ENCODE assay signal across 8 cellular contexts in genomic region chr3:15305366-15305844, GRCh38. TPM values are rescaled to one million over a fixed set of nuclear protein-coding genes. Genes with fewer than 3 reads are reported as not detected.
DNase-seq lines count a peak whose midpoint lies in the region; ATAC-seq, FAIRE-seq and TF ChIP-seq lines count a peak whose summit lies in the region.

No MANE protein-coding gene starts in this region.

- POLR2A ChIA-PET in CD8-positive, alpha-beta memory T cell (lab: Charles Lee) = no interaction called here
- POLR2A ChIA-PET in MCF 10A (lab: Yijun Ruan, JAX) = interaction anchor here (1.4 kb wide), 1 partner anchor 18 kb away, joined by 3 read pairs; no protein-coding TSS in a partner anchor

- no peak overlapping the region for H3K4me3 ChIP-seq in CD8-positive, alpha-beta memory T cell (ENCODE audit: low read length)
- H3K4me3 ChIP-seq in mucosa of descending colon = no peak overlapping the region

- FAIRE-seq in GM12891 (lab: Jason Lieb, UNC) = no peak

- peak overlapping the region in 5 of 8 donors; percentile 2 to 83 (median 53) for H3K27ac Mint-ChIP-seq in CD8-positive, alpha-beta memory T cell
- H3K27ac Mint-ChIP-seq in MCF 10A (ENCODE audit: low read depth, unreplicated experiment) = no peak overlapping the region

- no peak overlapping the region for H3K27ac ChIP-seq in CD8-positive, alpha-beta memory T cell (ENCODE audit: low read depth, low read length)

- no peak for TF ChIP-seq POLR2A in GM12891 (IDR thresholded peaks at IDR 0.05; ENCODE audit: low read depth, low read length)

- H3K27me3 Mint-ChIP-seq in CD8-positive, alpha-beta memory T cell = no peaks in the 10 kb centered on the region
- H3K27me3 Mint-ChIP-seq in MCF 10A (ENCODE audit: insufficient read depth, unreplicated experiment) = no peaks in the 10 kb centered on the region

- peaks cover 26% of the 10 kb centered on the region for H3K36me3 ChIP-seq in CD8-positive, alpha-beta memory T cell (ENCODE audit: insufficient read depth, low read length)
- no peaks in the 10 kb centered on the region for H3K36me3 ChIP-seq in mucosa of descending colon (ENCODE audit: low read depth)

- BruUV-seq in MCF 10A (replicated peaks; lab: Mats Ljungman, UMichigan) = no TSS peak

- H3K4me1 Mint-ChIP-seq in CD8-positive, alpha-beta memory T cell = peaks cover 70 to 85% (median 84%) of the 10 kb centered on the region in 3 donors
- peaks cover 14% of the 10 kb centered on the region for H3K4me1 Mint-ChIP-seq in MCF 10A (ENCODE audit: insufficient read depth, unreplicated experiment)

- peak in 1 of 5 donors; percentile 47 for DNase-seq in CD8-positive, alpha-beta memory T cell
- DNase-seq in HuH-7 (ENCODE audit: low spot score) (peak; percentile 56), MCF 10A (ENCODE audit: unreplicated experiment) (no peak), mucosa of descending colon (no peak), GM12891 (ENCODE audit: insufficient read length, low spot score) (no peak), NOMO-1 treated with DMSO at 0.1 percent for 48 hours (lab: John Stamatoyannopoulos, UW; ENCODE audit: unreplicated experiment) (no peak), NK-92 (lab: John Stamatoyannopoulos, UW; ENCODE audit: unreplicated experiment) (no peak), HK-2 (ENCODE audit: unreplicated experiment) (no peak)

- H3K4me1 ChIP-seq in CD8-positive, alpha-beta memory T cell (ENCODE audit: insufficient read depth, low read length) = peaks cover 82% of the 10 kb centered on the region
- no peaks in the 10 kb centered on the region for H3K4me1 ChIP-seq in mucosa of descending colon (ENCODE audit: low read depth)

- CTCF ChIA-PET in CD8-positive, alpha-beta memory T cell (lab: Charles Lee) = interaction anchor here (0.7 to 2.2 kb wide), 7 partner anchors 8 to 72 kb away, joined by 3 to 16 read pairs (median 5); partner anchors contain the start of gene SH3BP5
- CTCF ChIA-PET in MCF 10A (lab: Yijun Ruan, JAX) = interaction anchor here (0.6 to 0.7 kb wide), 2 partner anchors 38 to 64 kb away, joined by 3 read pairs; no protein-coding TSS in a partner anchor

- ATAC-seq in mucosa of descending colon = peak; percentile 36

- no peaks in the 10 kb centered on the region for H3K9me3 ChIP-seq in CD8-positive, alpha-beta memory T cell (ENCODE audit: low read length)
- no peaks in the 10 kb centered on the region for H3K9me3 ChIP-seq in mucosa of descending colon

- H3K36me3 Mint-ChIP-seq in CD8-positive, alpha-beta memory T cell = peaks cover 14 to 39% (median 29%) of the 10 kb centered on the region in 3 donors
- H3K36me3 Mint-ChIP-seq in MCF 10A (ENCODE audit: insufficient read depth, unreplicated experiment) = no peaks in the 10 kb centered on the region

- H3K4me3 Mint-ChIP-seq in CD8-positive, alpha-beta memory T cell = peak overlapping the region in 1 of 7 donors; percentile 4
- no peak overlapping the region for H3K4me3 Mint-ChIP-seq in MCF 10A (ENCODE audit: unreplicated experiment)

- TF ChIP-seq CTCF in MCF 10A (IDR thresholded peaks at IDR 0.05; ENCODE audit: unreplicated experiment) (peak; percentile 31), mucosa of descending colon (IDR thresholded peaks at IDR 0.05) (no peak)

- no peaks in the 10 kb centered on the region for H3K27me3 ChIP-seq in CD8-positive, alpha-beta memory T cell (ENCODE audit: insufficient read depth, low read length, poor library complexity, severe bottlenecking)

- H3K9me3 Mint-ChIP-seq in CD8-positive, alpha-beta memory T cell = no peaks in the 10 kb centered on the region
- peaks cover 6% of the 10 kb centered on the region for H3K9me3 Mint-ChIP-seq in MCF 10A (ENCODE audit: unreplicated experiment)

- intact Hi-C loops in MCF 10A (cut with micrococcal nuclease) = no loop called here
- intact Hi-C loops in mucosa of descending colon (cut with DNase I, micrococcal nuclease) = no loop called here

TF ChIP-seq in GM12891, 5 proteins besides CTCF, POLR2A, EP300 and RAD21:
- no peak for TF ChIP-seq TAF1 (IDR thresholded peaks at IDR 0.05; ENCODE audit: low read depth, low read length)
- TF ChIP-seq POLR2AphosphoS5 (IDR thresholded peaks at IDR 0.05; ENCODE audit: low read depth, low read length) = no peak
- TF ChIP-seq SPI1 (IDR thresholded peaks at IDR 0.05; ENCODE audit: low read depth, low read length) = no peak
- TF ChIP-seq PAX5 (IDR thresholded peaks at IDR 0.05; ENCODE audit: insufficient read depth, low read length, severe bottlenecking) = no peak
- no peak for TF ChIP-seq POU2F2 (IDR thresholded peaks at IDR 0.05; ENCODE audit: low read depth, low read length)

RNA-seq across cellular contexts. Expression of gene SH3BP5, which starts 27.0 kb away (rescaled TPM):
- 10 to 100 TPM; 14.2 to 15.5 TPM for total RNA-seq in CD8-positive, alpha-beta memory T cell
- polyA plus RNA-seq in CD8-positive, alpha-beta memory T cell = 84.3 TPM
- total RNA-seq in MCF 10A (2022) (8.4 and 8.8 TPM in 2 replicates), mucosa of descending colon (10 to 100 TPM in 2 of 3 donors, 1 to 10 TPM in 1; 5.9 to 20.8 (median 10.9) TPM)
- 14.1 TPM for polyA plus RNA-seq in GM12891 (2012; ENCODE audit: low read depth, missing spikeins)
